1 cellular context compared by ENCODE assay signal in the genomic region with DNA sequence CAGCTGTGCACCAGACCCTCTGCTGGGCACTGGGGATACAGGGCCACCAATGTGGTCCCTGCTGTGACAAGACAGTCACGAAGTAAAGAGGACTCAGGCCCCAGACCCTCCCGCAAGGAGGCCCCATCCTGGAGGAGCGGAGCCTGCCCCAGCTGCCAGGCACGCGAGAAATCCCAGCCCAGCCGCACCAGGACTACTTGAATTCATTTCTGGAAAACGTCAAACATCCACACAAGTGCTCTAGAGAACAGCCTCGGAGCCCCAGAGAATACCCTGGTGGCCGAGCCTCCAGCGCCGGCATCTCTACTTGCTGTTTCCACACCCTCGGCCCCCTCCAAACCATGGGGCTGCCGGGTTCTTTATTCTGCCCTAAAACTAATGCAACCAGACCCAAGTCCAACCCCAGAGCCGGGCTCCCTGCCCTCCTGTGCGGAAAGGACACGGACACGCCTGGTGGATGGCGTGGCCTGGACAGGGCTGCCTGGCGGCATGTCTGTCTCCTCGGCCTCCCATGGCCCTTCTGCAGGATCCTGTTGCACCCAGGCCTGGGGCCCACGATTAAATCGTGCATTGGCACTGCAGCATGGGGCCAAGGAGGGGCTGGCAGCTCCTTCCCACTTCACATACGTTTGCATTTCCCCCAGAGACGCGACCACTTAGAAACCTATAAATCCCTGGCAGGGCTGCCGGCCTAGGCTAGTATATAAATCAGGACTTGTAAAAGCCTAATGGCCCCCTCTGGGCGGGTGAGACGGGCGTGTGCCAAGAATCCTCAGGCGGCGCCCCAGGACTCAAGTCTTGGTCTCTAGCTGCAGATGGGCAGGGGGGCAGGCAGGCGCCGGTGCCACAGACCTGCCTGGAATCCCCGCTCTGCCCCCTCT.
TF ChIP-seq lines count a peak whose summit lies in the region.

No MANE protein-coding gene starts in this region.

TF ChIP-seq in HEK293, 187 proteins besides CTCF, POLR2A, EP300 and RAD21 (continued from another document):
- TF ChIP-seq ZIC2 (tag by site-specific recombination; IDR thresholded peaks at IDR 0.05): peak; percentile 84
- TF ChIP-seq GLIS1 (tag by site-specific recombination; IDR thresholded peaks at IDR 0.05): peak; percentile 33
